ENCODE assay signal across 22 cellular contexts in the genomic region with DNA sequence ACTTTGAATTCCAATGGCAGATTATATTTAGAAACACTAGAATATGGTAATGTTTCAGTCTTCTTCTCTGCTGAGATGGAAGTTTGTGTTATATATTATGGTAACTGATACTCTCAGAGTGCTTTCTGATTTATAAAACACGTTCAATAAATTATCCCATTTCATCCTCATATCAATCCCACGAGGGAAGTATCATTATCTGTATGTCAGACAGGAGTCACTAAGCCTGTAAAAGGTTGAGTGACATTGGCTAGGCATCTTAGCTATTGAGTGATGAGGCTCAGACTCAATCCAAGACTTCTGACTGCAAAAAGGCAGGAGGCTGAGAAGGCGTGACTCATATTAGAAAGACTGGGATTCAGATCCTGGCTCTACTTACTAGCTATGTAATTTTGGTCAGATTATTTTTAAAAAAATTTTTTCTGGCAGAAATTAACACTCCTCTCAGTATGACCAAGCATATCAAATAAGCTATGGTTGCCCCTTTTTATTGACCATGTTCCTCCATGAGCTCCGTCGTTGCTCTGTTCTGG. TPM values are rescaled to one million over a fixed set of nuclear protein-coding genes. Genes with fewer than 3 reads are reported as not detected.
DNase-seq lines count a peak whose midpoint lies in the region; ATAC-seq and TF ChIP-seq lines count a peak whose summit lies in the region.
"Had no signal": no experiment of that assay in that cellular context is flagged by ENCODE, and none has a peak within 500 bp of the region (broad histone marks: within the 10 kb centered on the region; RNA-seq: fewer than 3 reads in every experiment).

No MANE protein-coding gene starts in this region.

- TF ChIP-seq EP300 in sigmoid colon (IDR thresholded peaks at IDR 0.05), result no peak

- intact Hi-C loops in sigmoid colon (cut with DNase I), result no loop called here

- no peak for ATAC-seq in activated naive CD4-positive, alpha-beta T cell treated with anti-CD3 and anti-CD28 coated beads, Interleukin-2, amount 50 U/mL, for 72 hours
- no peak for ATAC-seq in HG03571 (IDR thresholded peaks at IDR 0.05; ENCODE audit: unreplicated experiment)
- ATAC-seq: activated T-helper 17 cell treated with anti-CD3 and anti-CD28 coated beads, Interleukin-2, amount 50 U/mL, for 72 hours; lower lobe of right lung had no signal

- DNase-seq in HEK293T (ENCODE audit: extremely low spot score), result no peak
- peak; percentile 42 for DNase-seq in amniotic epithelial cell (ENCODE audit: low read depth)
- DNase-seq in islet precursor cell, result peak; percentile 12
- no peak for DNase-seq in sigmoid colon
- DNase-seq in activated naive CD4-positive, alpha-beta T cell treated with anti-CD3 and anti-CD28 coated beads, Interleukin-2, amount 50 U/mL, for 72 hours (ENCODE audit: low spot score in 2 of 2), result no peak
- no peak for DNase-seq in COLO829 (ENCODE audit: low spot score)
- no peak for DNase-seq in retina
- DNase-seq: activated CD4-positive, alpha-beta T cell treated with anti-CD3 and anti-CD28 coated beads, Interleukin-2, amount 10 ng/mL, durations not matched to agents 24 days and 14 days; CD4-positive, alpha-beta T cell; cortex of kidney; DMS53; HCEC 1CT; lower lobe of right lung; NCI-H1436; SHP77; stimulated activated naive B cell treated with anti-CD40 and anti-IgM and Interleukin-4, amounts not matched to agents 10 μg/mL and 1 μg/mL and 100 μg/mL, for 72 hours; T-helper 1 cell had no signal

- no peaks in the 10 kb centered on the region for H3K36me3 ChIP-seq in sigmoid colon
- H3K36me3 ChIP-seq: lower lobe of right lung, thoracic aorta had no signal

- H3K27me3 ChIP-seq in sigmoid colon, result no peaks in the 10 kb centered on the region

- 85 to 86% methylated on average over 5 of the region's 5 CpGs for WGBS in sigmoid colon, 2 donors

- H3K9me3 ChIP-seq in sigmoid colon, result no peaks in the 10 kb centered on the region
- H3K9me3 ChIP-seq: lower lobe of right lung, thoracic aorta had no signal

- no peak overlapping the region for H3K27ac Mint-ChIP-seq in activated naive CD4-positive, alpha-beta T cell treated with anti-CD3 and anti-CD28 coated beads, Interleukin-2, amount 50 U/mL, for 72 hours
- H3K27ac Mint-ChIP-seq: activated CD4-positive, alpha-beta T cell treated with anti-CD3 and anti-CD28 coated beads, Interleukin-2, amount 10 ng/mL, durations not matched to agents 24 days and 14 days; activated T-helper 17 cell treated with anti-CD3 and anti-CD28 coated beads, Interleukin-2, amount 50 U/mL, for 72 hours; CD4-positive, alpha-beta T cell; stimulated activated naive B cell treated with anti-CD40 and anti-IgM and Interleukin-4, amounts not matched to agents 10 μg/mL and 1 μg/mL and 100 μg/mL, for 72 hours had no signal

- H3K9me3 Mint-ChIP-seq in activated naive CD4-positive, alpha-beta T cell treated with anti-CD3 and anti-CD28 coated beads, Interleukin-2, amount 50 U/mL, for 72 hours, result no peaks in the 10 kb centered on the region
- H3K9me3 Mint-ChIP-seq: activated CD4-positive, alpha-beta T cell treated with anti-CD3 and anti-CD28 coated beads, Interleukin-2, amount 10 ng/mL, durations not matched to agents 24 days and 14 days; activated T-helper 17 cell treated with anti-CD3 and anti-CD28 coated beads, Interleukin-2, amount 50 U/mL, for 72 hours; CD4-positive, alpha-beta T cell; stimulated activated naive B cell treated with anti-CD40 and anti-IgM and Interleukin-4, amounts not matched to agents 10 μg/mL and 1 μg/mL and 100 μg/mL, for 72 hours had no signal

- peak overlapping the region; percentile 58 to 62 (median 60) for H3K27ac ChIP-seq in sigmoid colon
- H3K27ac ChIP-seq: lower lobe of right lung had no signal

- TF ChIP-seq POLR2A in sigmoid colon (IDR thresholded peaks at IDR 0.05), result no peak

- H3K36me3 Mint-ChIP-seq in activated naive CD4-positive, alpha-beta T cell treated with anti-CD3 and anti-CD28 coated beads, Interleukin-2, amount 50 U/mL, for 72 hours, result peaks cover 0 to 10% of the 10 kb centered on the region in 2 donors

- no peak overlapping the region for H3K4me3 ChIP-seq in sigmoid colon
- H3K4me3 ChIP-seq: lower lobe of right lung, thoracic aorta had no signal

- peaks cover 0 to 85% (median 78%) of the 10 kb centered on the region in 4 donors for H3K4me1 ChIP-seq in sigmoid colon

- no peak for TF ChIP-seq CTCF in sigmoid colon (IDR thresholded peaks at IDR 0.05)

- POLR2A ChIA-PET in HEK293T (lab: Yijun Ruan, JAX), result interaction anchor here (1.9 to 2.3 kb wide), 2 partner anchors 19 to 115 kb away, joined by 9 read pairs; partner anchors contain the start of genes PDIA5 and SEC22A

- CTCF ChIA-PET in HEK293T (lab: Yijun Ruan, JAX), result interaction anchor here (0.6 to 0.7 kb wide), 2 partner anchors 8 to 143 kb away, joined by 3 to 4 read pairs; no protein-coding TSS in a partner anchor

TF ChIP-seq in HEK293T, 16 proteins besides CTCF, POLR2A, EP300 and RAD21:
- no peak for TF ChIP-seq FOXK2 (IDR thresholded peaks at IDR 0.05)
- TF ChIP-seq, protein P1, sequence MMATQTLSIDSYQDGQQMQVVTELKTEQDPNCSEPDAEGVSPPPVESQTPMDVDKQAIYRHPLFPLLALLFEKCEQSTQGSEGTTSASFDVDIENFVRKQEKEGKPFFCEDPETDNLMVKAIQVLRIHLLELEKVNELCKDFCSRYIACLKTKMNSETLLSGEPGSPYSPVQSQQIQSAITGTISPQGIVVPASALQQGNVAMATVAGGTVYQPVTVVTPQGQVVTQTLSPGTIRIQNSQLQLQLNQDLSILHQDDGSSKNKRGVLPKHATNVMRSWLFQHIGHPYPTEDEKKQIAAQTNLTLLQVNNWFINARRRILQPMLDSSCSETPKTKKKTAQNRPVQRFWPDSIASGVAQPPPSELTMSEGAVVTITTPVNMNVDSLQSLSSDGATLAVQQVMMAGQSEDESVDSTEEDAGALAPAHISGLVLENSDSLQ (IDR thresholded peaks at IDR 0.05), result 0 out of 2 replicates have a peak, but pooled peaks have one; percentile 26

RNA-seq across cellular contexts. Expression of gene PDIA5, which starts 19.4 kb away (rescaled TPM):
- 10 to 100 TPM; 13.8 to 15.1 (median 14.2) TPM for total RNA-seq in sigmoid colon
- 10 to 100 TPM in 2 of 3 donors, 1 to 10 TPM in 1; 4.2 to 23.0 (median 10.8) TPM for polyA plus RNA-seq in sigmoid colon
- total RNA-seq in activated naive CD4-positive, alpha-beta T cell treated with anti-CD3 and anti-CD28 coated beads, Interleukin-2, amount 50 U/mL, for 72 hours, result 10 to 100 TPM in 1 of 2 donors, 1 to 10 TPM in 1; 5.5 to 20.0 TPM

RNA-seq across cellular contexts. Expression of gene SEMA5B, which starts 58.6 kb away (rescaled TPM):
- total RNA-seq in sigmoid colon, result under 1 TPM in 3 of 4 donors, not detected in 1; 0.36 to 0.68 (median 0.55) TPM
- polyA plus RNA-seq in sigmoid colon, result under 1 TPM in 2 of 3 donors, not detected in 1; 0.52 to 0.69 TPM
- not detected for total RNA-seq in activated naive CD4-positive, alpha-beta T cell treated with anti-CD3 and anti-CD28 coated beads, Interleukin-2, amount 50 U/mL, for 72 hours
- total RNA-seq: activated CD4-positive, alpha-beta T cell treated with anti-CD3 and anti-CD28 coated beads, Interleukin-2, amount 10 ng/mL, durations not matched to agents 24 days and 14 days; fibroblast of villous mesenchyme; M059J had no signal

Comparison
In these comparisons a context has a peak if more than half of its experiments do, and no peak if none do; other contexts are left out.
1. DNase-seq: peak in amniotic epithelial cell (single experiment) and islet precursor cell (single experiment); none in HEK293T (single experiment), sigmoid colon (single experiment), activated naive CD4-positive, alpha-beta T cell treated with anti-CD3 and anti-CD28 coated beads, Interleukin-2, amount 50 U/mL, for 72 hours (0 of 2), COLO829 (single experiment) and retina (single experiment).